In the genomic region with DNA sequence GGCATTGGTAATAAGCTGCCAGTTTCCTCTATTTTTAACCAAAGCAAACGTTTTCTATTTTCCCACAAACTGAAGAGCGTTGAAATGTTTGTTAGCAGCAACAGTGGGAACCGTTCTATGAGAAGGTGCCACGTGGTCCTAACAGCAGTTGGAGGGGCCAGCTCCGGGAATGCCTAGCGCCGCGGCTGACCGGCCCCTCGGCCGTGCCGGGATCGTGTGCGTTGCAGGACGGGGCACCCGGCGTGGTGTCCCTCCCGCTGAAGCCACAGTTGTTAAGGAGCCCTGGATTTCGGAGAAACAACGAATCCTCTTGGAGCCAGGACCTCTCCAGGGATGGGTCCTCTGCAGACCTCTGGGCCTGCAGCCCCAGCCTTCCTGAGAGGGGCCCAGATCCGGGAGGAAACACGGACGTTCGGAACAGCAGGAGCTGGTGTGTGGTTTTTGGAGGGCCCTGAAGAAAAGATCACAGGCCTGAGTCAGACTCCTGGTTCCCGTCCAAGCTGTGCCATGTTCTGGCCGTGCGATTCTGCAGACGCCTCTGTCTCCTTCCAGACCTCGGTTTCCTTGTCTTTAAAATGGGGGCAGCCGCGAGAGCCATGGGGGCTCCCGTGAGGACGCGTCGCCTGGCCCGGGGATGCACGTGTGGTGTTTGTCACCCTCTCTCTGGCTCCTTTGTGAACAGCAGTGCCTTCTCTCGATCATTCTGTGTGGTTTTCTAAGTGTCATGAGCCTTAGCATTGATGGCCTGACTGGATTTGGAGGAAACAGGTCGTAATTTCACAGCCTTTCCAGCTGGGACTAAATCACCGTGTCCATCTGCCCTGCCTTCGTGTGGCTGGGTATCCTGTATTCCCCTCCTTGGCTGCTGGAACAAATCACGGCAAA, we compare ENCODE assay signal across 1 cellular context.
TF ChIP-seq lines count a peak whose summit lies in the region.

No MANE protein-coding gene starts in this region.

TF ChIP-seq in A549, 52 proteins besides CTCF, POLR2A, EP300 and RAD21 (continued from another document):
- TF ChIP-seq, protein P1, sequence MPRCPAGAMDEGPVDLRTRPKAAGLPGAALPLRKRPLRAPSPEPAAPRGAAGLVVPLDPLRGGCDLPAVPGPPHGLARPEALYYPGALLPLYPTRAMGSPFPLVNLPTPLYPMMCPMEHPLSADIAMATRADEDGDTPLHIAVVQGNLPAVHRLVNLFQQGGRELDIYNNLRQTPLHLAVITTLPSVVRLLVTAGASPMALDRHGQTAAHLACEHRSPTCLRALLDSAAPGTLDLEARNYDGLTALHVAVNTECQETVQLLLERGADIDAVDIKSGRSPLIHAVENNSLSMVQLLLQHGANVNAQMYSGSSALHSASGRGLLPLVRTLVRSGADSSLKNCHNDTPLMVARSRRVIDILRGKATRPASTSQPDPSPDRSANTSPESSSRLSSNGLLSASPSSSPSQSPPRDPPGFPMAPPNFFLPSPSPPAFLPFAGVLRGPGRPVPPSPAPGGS (IDR thresholded peaks at IDR 0.05), result no peak
- no peak for TF ChIP-seq POLR2AphosphoS2 (conservative IDR thresholded peaks at IDR 0.05; ENCODE audit: low read length)
- TF ChIP-seq CHD2 (IDR thresholded peaks at IDR 0.05; ENCODE audit: low read length, partially characterized antibody), result no peak
- TF ChIP-seq CHD4 (IDR thresholded peaks at IDR 0.05; ENCODE audit: borderline replicate concordance), result no peak
- TF ChIP-seq, protein P2, sequence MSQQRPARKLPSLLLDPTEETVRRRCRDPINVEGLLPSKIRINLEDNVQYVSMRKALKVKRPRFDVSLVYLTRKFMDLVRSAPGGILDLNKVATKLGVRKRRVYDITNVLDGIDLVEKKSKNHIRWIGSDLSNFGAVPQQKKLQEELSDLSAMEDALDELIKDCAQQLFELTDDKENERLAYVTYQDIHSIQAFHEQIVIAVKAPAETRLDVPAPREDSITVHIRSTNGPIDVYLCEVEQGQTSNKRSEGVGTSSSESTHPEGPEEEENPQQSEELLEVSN (IDR thresholded peaks at IDR 0.05; ENCODE audit: borderline replicate concordance, low read depth), result no peak
- TF ChIP-seq TFCP2L1 (CRISPR knock-in tag; IDR thresholded peaks at IDR 0.05), result no peak
- no peak for TF ChIP-seq FOXS1 (CRISPR knock-in tag; IDR thresholded peaks at IDR 0.05)
- TF ChIP-seq RNF2 (IDR thresholded peaks at IDR 0.05; ENCODE audit: borderline replicate concordance, low read depth), result no peak
- no peak for TF ChIP-seq CEBPB (IDR thresholded peaks at IDR 0.05)
- TF ChIP-seq ZFP36 (IDR thresholded peaks at IDR 0.05; ENCODE audit: borderline replicate concordance, partially characterized antibody), result no peak
- no peak for TF ChIP-seq TP53 (CRISPR knock-in tag; IDR thresholded peaks at IDR 0.05)
- no peak for TF ChIP-seq FOSL2 (IDR thresholded peaks at IDR 0.05)
- no peak for TF ChIP-seq FOSL2 (CRISPR knock-in tag; IDR thresholded peaks at IDR 0.05)
